ENCODE assay signal across 24 cellular contexts in the genomic region with DNA sequence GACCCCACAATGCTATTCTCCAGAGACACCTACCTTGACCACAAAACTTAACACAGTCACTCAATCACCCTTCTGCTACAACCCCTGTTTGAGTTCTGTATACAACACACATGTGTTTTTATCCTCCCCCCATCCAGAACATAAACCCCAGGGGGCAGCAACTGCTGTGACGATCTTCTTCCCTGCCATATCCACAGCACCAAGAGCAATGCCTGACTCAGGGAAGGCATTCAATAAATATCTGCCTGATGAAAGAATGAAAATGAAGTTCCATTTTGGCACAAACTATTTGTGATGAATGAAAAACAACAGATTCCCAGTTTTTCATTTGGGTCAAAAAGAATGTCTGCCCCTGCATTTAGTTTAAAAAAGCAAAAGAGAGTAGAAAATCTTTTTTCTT. TPM values are rescaled to one million over a fixed set of nuclear protein-coding genes. Genes with fewer than 3 reads are reported as not detected.
A peak's percentile ranks its signal among the peaks of the same experiment; 100 is the strongest.
DNase-seq lines count a peak whose midpoint lies in the region; ATAC-seq and TF ChIP-seq lines count a peak whose summit lies in the region.
"Had no signal": no experiment of that assay in that cellular context is flagged by ENCODE, and none has a peak within 500 bp of the region (broad histone marks: within the 10 kb centered on the region; RNA-seq: fewer than 3 reads in every experiment).

No MANE protein-coding gene starts in this region.

- H3K27me3 Mint-ChIP-seq in mesothelial cell of epicardium (ENCODE audit: low read depth), result no peaks in the 10 kb centered on the region

- intact Hi-C loops in A673 (cut with micrococcal nuclease; ENCODE audit: unreplicated experiment), result loop anchor here (5.0 kb wide), 1 partner anchor 229 kb away; no protein-coding TSS in a partner anchor

- H3K9me3 Mint-ChIP-seq in mesothelial cell of epicardium, result no peaks in the 10 kb centered on the region

- H3K4me3 ChIP-seq in A673 (ENCODE audit: low read depth, low read length, poor library complexity, severe bottlenecking), result no peak overlapping the region
- H3K4me3 ChIP-seq in SK-N-MC, result 0 out of 2 replicates have a peak overlapping the region, but pooled peaks have one; percentile 10
- H3K4me3 ChIP-seq: BLaER1 treated with 17β-estradiol and CSF1 and Interleukin-3, amounts not matched to agents 10 nM and 100 nM had no signal

- peak overlapping the region; percentile 48 for H3K9ac ChIP-seq in SK-N-MC (ENCODE audit: insufficient read length)
- H3K9ac ChIP-seq: BLaER1 treated with 17β-estradiol and CSF1 and Interleukin-3, amounts not matched to agents 10 nM and 100 nM had no signal

- H3K36me3 ChIP-seq in A673 (ENCODE audit: insufficient read depth, low read length, poor library complexity, severe bottlenecking) (no peaks in the 10 kb centered on the region), SK-N-MC (ENCODE audit: insufficient read depth, low read length) (no peaks in the 10 kb centered on the region)
- H3K36me3 ChIP-seq: BLaER1 treated with 17β-estradiol and CSF1 and Interleukin-3, amounts not matched to agents 10 nM and 100 nM had no signal

- H3K4me1 Mint-ChIP-seq in mesothelial cell of epicardium, result peaks cover 32% of the 10 kb centered on the region
- H3K4me1 Mint-ChIP-seq: CD4-positive, alpha-beta memory T cell had no signal

- ATAC-seq in HG02678 (IDR thresholded peaks at IDR 0.05; ENCODE audit: unreplicated experiment), result no peak
- ATAC-seq: HCT116 had no signal

- no peaks in the 10 kb centered on the region for H3K27me3 ChIP-seq in A673 (replicated peaks; ENCODE audit: insufficient read depth, low read depth, low read length, poor library complexity)
- H3K27me3 ChIP-seq: BLaER1 treated with 17β-estradiol and CSF1 and Interleukin-3, amounts not matched to agents 10 nM and 100 nM had no signal

- POLR2A ChIA-PET in A673 (lab: Charles Lee; ENCODE audit: low non-redundant PET), result no interaction called here

- CTCF ChIA-PET in A673 (lab: Charles Lee), result no interaction called here

- peak overlapping the region; percentile 93 for H3K27ac ChIP-seq in A673 (ENCODE audit: low read depth, low read length, poor library complexity, severe bottlenecking)
- H3K27ac ChIP-seq in SK-N-MC, result peak overlapping the region; percentile 98
- H3K27ac ChIP-seq: BLaER1 treated with 17β-estradiol and CSF1 and Interleukin-3, amounts not matched to agents 10 nM and 100 nM had no signal

- H3K9me3 ChIP-seq in A673 (ENCODE audit: low read depth, low read length, poor library complexity, severe bottlenecking) (no peaks in the 10 kb centered on the region), SK-N-MC (ENCODE audit: low read depth, low read length) (no peaks in the 10 kb centered on the region)
- H3K9me3 ChIP-seq: Caco-2 had no signal

- H3K4me1 ChIP-seq in A673 (ENCODE audit: insufficient read depth, low read length, poor library complexity, severe bottlenecking), result peaks cover 57% of the 10 kb centered on the region
- H3K4me1 ChIP-seq: Caco-2 had no signal

- no peaks in the 10 kb centered on the region for H3K36me3 Mint-ChIP-seq in mesothelial cell of epicardium
- H3K36me3 Mint-ChIP-seq: CD4-positive, alpha-beta memory T cell had no signal

- peak overlapping the region; percentile 74 for H3K27ac Mint-ChIP-seq in mesothelial cell of epicardium
- H3K27ac Mint-ChIP-seq: CD4-positive, alpha-beta memory T cell had no signal

- TF ChIP-seq CTCF in A673 (conservative IDR thresholded peaks at IDR 0.05; ENCODE audit: low read depth, low read length) (no peak), mesothelial cell of epicardium (IDR thresholded peaks at IDR 0.05; ENCODE audit: unreplicated experiment) (no peak)

- peak; percentile 52 for DNase-seq in A673 (ENCODE audit: low spot score)
- peak; percentile 5 for DNase-seq in GM04503 (ENCODE audit: low read depth)
- no peak for DNase-seq in SK-N-MC (ENCODE audit: low read depth, low spot score)
- no peak for DNase-seq in mesothelial cell of epicardium (ENCODE audit: low spot score in 2 of 2, unreplicated experiment in 2 of 2)
- DNase-seq in NCI-H748 treated with DMSO at 0.1 percent for 48 hours (lab: John Stamatoyannopoulos, UW), result no peak
- no peak for DNase-seq in GM19240 (ENCODE audit: insufficient read length, low spot score)
- DNase-seq: Caco-2; CD4-positive, alpha-beta memory T cell; DND-41; Kasumi-1; NCI-H1694; NCI-H2081; NCI-H2171; NCI-H345; NCI-H524; OCI-M1; Right ventricle myocardium superior had no signal

- BruUV-seq in A673 (replicated peaks; lab: Mats Ljungman, UMichigan), result no TSS peak

- no peak overlapping the region for H3K4me3 Mint-ChIP-seq in mesothelial cell of epicardium
- H3K4me3 Mint-ChIP-seq: CD4-positive, alpha-beta memory T cell had no signal

RNA-seq across cellular contexts. Expression of a gene that starts 27.0 kb away (rescaled TPM):
- total RNA-seq in A673 (2021) (8.6 and 13.0 TPM in 2 replicates), mesothelial cell of epicardium (3.4 to 3.5 TPM (median 3.4 TPM) in 3 replicates)
- total RNA-seq: A172; Caco-2; CD4-positive, alpha-beta memory T cell; G401; MCF 10A; Right ventricle myocardium superior; SK-MEL-5 had no signal

Comparison
In these comparisons a context has a peak if more than half of its experiments do, and no peak if none do; other contexts are left out.
1. DNase-seq: peak in A673 (single experiment) and GM04503 (single experiment); none in SK-N-MC (single experiment), mesothelial cell of epicardium (0 of 2), NCI-H748 treated with DMSO at 0.1 percent for 48 hours (single experiment) and GM19240 (single experiment).